In genomic region chr11:57368106-57368826, GRCh38 we compare ENCODE assay signal across 27 cellular contexts. TPM values are rescaled to one million over a fixed set of nuclear protein-coding genes. Genes with fewer than 3 reads are reported as not detected.
A peak's percentile ranks its signal among the peaks of the same experiment; 100 is the strongest.
DNase-seq lines count a peak whose midpoint lies in the region; ATAC-seq, FAIRE-seq and TF ChIP-seq lines count a peak whose summit lies in the region.
"Had no signal": no experiment of that assay in that cellular context is flagged by ENCODE, and none has a peak within 500 bp of the region (broad histone marks: within the 10 kb centered on the region; RNA-seq: fewer than 3 reads in every experiment).

No MANE protein-coding gene starts in this region.

- H3K36me3 Mint-ChIP-seq in stimulated activated naive B cell treated with anti-CD40 and anti-IgM and Interleukin-4, amounts not matched to agents 10 μg/mL and 1 μg/mL and 100 μg/mL, for 72 hours: no peaks in the 10 kb centered on the region
- H3K36me3 Mint-ChIP-seq in activated T-cell treated with anti-CD3 and anti-CD28 coated beads, Interleukin-2, amount 50 U/mL, for 4 hours (ENCODE audit: insufficient read depth): no peaks in the 10 kb centered on the region
- H3K36me3 Mint-ChIP-seq in T-cell: no peaks in the 10 kb centered on the region
- H3K36me3 Mint-ChIP-seq: activated naive CD8-positive, alpha-beta T cell treated with anti-CD3 and anti-CD28 coated beads, Interleukin-2, amount 10 ng/mL, durations not matched to agents 7 days and 5 days; IgD-negative memory B cell had no signal

- peaks cover 5 to 7% of the 10 kb centered on the region in 2 donors for H3K4me1 Mint-ChIP-seq in stimulated activated naive B cell treated with anti-CD40 and anti-IgM and Interleukin-4, amounts not matched to agents 10 μg/mL and 1 μg/mL and 100 μg/mL, for 72 hours
- H3K4me1 Mint-ChIP-seq in activated T-cell treated with anti-CD3 and anti-CD28 coated beads, Interleukin-2, amount 50 U/mL, for 4 hours (ENCODE audit: low read depth): no peaks in the 10 kb centered on the region
- H3K4me1 Mint-ChIP-seq in T-cell: no peaks in the 10 kb centered on the region
- H3K4me1 Mint-ChIP-seq: activated B cell treated with CpG ODN at 0.5 μM for 24 hours; activated naive CD8-positive, alpha-beta T cell treated with anti-CD3 and anti-CD28 coated beads, Interleukin-2, amount 10 ng/mL, durations not matched to agents 7 days and 5 days; IgD-negative memory B cell had no signal

- no peak overlapping the region for H3K4me3 Mint-ChIP-seq in stimulated activated naive B cell treated with anti-CD40 and anti-IgM and Interleukin-4, amounts not matched to agents 10 μg/mL and 1 μg/mL and 100 μg/mL, for 72 hours
- no peak overlapping the region for H3K4me3 Mint-ChIP-seq in activated T-cell treated with anti-CD3 and anti-CD28 coated beads, Interleukin-2, amount 50 U/mL, for 4 hours
- no peak overlapping the region for H3K4me3 Mint-ChIP-seq in T-cell
- H3K4me3 Mint-ChIP-seq: activated B cell treated with CpG ODN at 0.5 μM for 24 hours; activated naive CD8-positive, alpha-beta T cell treated with anti-CD3 and anti-CD28 coated beads, Interleukin-2, amount 10 ng/mL, durations not matched to agents 7 days and 5 days; activated T-helper 1 cell treated with anti-CD3 and anti-CD28 coated beads, Interleukin-12 subunit alpha, Interleukin-12 subunit beta, Interleukin-2, Interleukin-4 antibody, amounts not matched to agents 30 ng/mL and 10 ng/mL and 1 ng/mL, durations not matched to agents 14 hours and 24 hours and 36 hours; IgD-negative memory B cell had no signal

- ATAC-seq in stimulated activated naive B cell treated with anti-CD40 and anti-IgM and Interleukin-4, amounts not matched to agents 10 μg/mL and 1 μg/mL and 100 μg/mL, for 72 hours (replicated peaks): peak; percentile 31 to 43
- ATAC-seq in activated T-cell treated with anti-CD3 and anti-CD28 coated beads, Interleukin-2, amount 50 U/mL, for 4 hours: no peak
- no peak for ATAC-seq in T-cell (replicated peaks in 1 of 4)
- ATAC-seq: A549; body of pancreas; left colon; sciatic nerve; stimulated activated naive CD8-positive, alpha-beta T cell treated with anti-CD3 and anti-CD28 coated beads, Interleukin-15, Interleukin-2, amounts not matched to agents 100 U/mL and 50 U/mL, for 24 hours had no signal

- TF ChIP-seq CTCF in bronchial epithelial cell (IDR thresholded peaks at IDR 0.05; ENCODE audit: insufficient read depth, low read length, severe bottlenecking): no peak

- no peak overlapping the region for H3K4me3 ChIP-seq in bronchial epithelial cell (ENCODE audit: low read depth, low read length)
- H3K4me3 ChIP-seq: A549; BLaER1 treated with 17β-estradiol and CSF1 and Interleukin-3, amounts not matched to agents 10 nM and 100 nM; body of pancreas; coronary artery; GM23248; SJCRH30; transverse colon had no signal

- POLR2A ChIA-PET in T-cell (lab: Charles Lee): no interaction called here

- no peak for FAIRE-seq in bronchial epithelial cell (lab: Jason Lieb, UNC)
- FAIRE-seq: A549, endothelial cell of umbilical vein, frontal cortex had no signal

- CTCF ChIA-PET in T-cell (lab: Charles Lee): no interaction called here

- no peaks in the 10 kb centered on the region for H3K27me3 ChIP-seq in bronchial epithelial cell (ENCODE audit: control insufficient read depth, insufficient read depth, low read length)
- H3K27me3 ChIP-seq: BLaER1 treated with 17β-estradiol and CSF1 and Interleukin-3, amounts not matched to agents 10 nM and 100 nM; body of pancreas; transverse colon had no signal

- no peak overlapping the region for H3K27ac Mint-ChIP-seq in stimulated activated naive B cell treated with anti-CD40 and anti-IgM and Interleukin-4, amounts not matched to agents 10 μg/mL and 1 μg/mL and 100 μg/mL, for 72 hours
- H3K27ac Mint-ChIP-seq in T-cell: no peak overlapping the region
- H3K27ac Mint-ChIP-seq: activated B cell treated with CpG ODN at 0.5 μM for 24 hours; activated naive CD8-positive, alpha-beta T cell treated with anti-CD3 and anti-CD28 coated beads, Interleukin-2, amount 10 ng/mL, durations not matched to agents 7 days and 5 days; activated T-helper 1 cell treated with anti-CD3 and anti-CD28 coated beads, Interleukin-12 subunit alpha, Interleukin-12 subunit beta, Interleukin-2, Interleukin-4 antibody, amounts not matched to agents 30 ng/mL and 10 ng/mL and 1 ng/mL, durations not matched to agents 14 hours and 24 hours and 36 hours had no signal

- H3K27me3 Mint-ChIP-seq in stimulated activated naive B cell treated with anti-CD40 and anti-IgM and Interleukin-4, amounts not matched to agents 10 μg/mL and 1 μg/mL and 100 μg/mL, for 72 hours: peaks cover 0 to 21% of the 10 kb centered on the region in 2 donors
- peaks cover 9% of the 10 kb centered on the region for H3K27me3 Mint-ChIP-seq in activated T-cell treated with anti-CD3 and anti-CD28 coated beads, Interleukin-2, amount 50 U/mL, for 4 hours (ENCODE audit: low read depth)
- H3K27me3 Mint-ChIP-seq in T-cell: peaks cover 1 to 5% of the 10 kb centered on the region in 2 donors

- no peaks in the 10 kb centered on the region for H3K36me3 ChIP-seq in bronchial epithelial cell (ENCODE audit: control insufficient read depth, insufficient read depth, low read length)
- H3K36me3 ChIP-seq: BLaER1 treated with 17β-estradiol and CSF1 and Interleukin-3, amounts not matched to agents 10 nM and 100 nM; SJCRH30; transverse colon had no signal

- H3K9me3 Mint-ChIP-seq in stimulated activated naive B cell treated with anti-CD40 and anti-IgM and Interleukin-4, amounts not matched to agents 10 μg/mL and 1 μg/mL and 100 μg/mL, for 72 hours: no peaks in the 10 kb centered on the region
- peaks cover under 1% of the 10 kb centered on the region for H3K9me3 Mint-ChIP-seq in activated T-cell treated with anti-CD3 and anti-CD28 coated beads, Interleukin-2, amount 50 U/mL, for 4 hours
- no peaks in the 10 kb centered on the region for H3K9me3 Mint-ChIP-seq in T-cell
- H3K9me3 Mint-ChIP-seq: activated B cell treated with CpG ODN at 0.5 μM for 24 hours; activated naive CD8-positive, alpha-beta T cell treated with anti-CD3 and anti-CD28 coated beads, Interleukin-2, amount 10 ng/mL, durations not matched to agents 7 days and 5 days; activated T-helper 1 cell treated with anti-CD3 and anti-CD28 coated beads, Interleukin-12 subunit alpha, Interleukin-12 subunit beta, Interleukin-2, Interleukin-4 antibody, amounts not matched to agents 30 ng/mL and 10 ng/mL and 1 ng/mL, durations not matched to agents 14 hours and 24 hours and 36 hours; IgD-negative memory B cell had no signal

- DNase-seq in NCI-H2171 treated with DMSO at 0.1 percent for 48 hours (lab: John Stamatoyannopoulos, UW) (peak; percentile 63), NCI-H2171 (lab: John Stamatoyannopoulos, UW) (no peak), NCI-H2196 treated with DMSO at 0.1 percent for 48 hours (lab: John Stamatoyannopoulos, UW; ENCODE audit: unreplicated experiment) (peak; percentile 16), bronchial epithelial cell (ENCODE audit: low read depth) (peak; percentile 82), T-cell (no peak)
- DNase-seq in stimulated activated naive B cell treated with anti-CD40 and anti-IgM and Interleukin-4, amounts not matched to agents 10 μg/mL and 1 μg/mL and 100 μg/mL, for 72 hours: no peak
- DNase-seq in activated T-cell treated with anti-CD3 and anti-CD28 coated beads, Interleukin-2, amount 50 U/mL, for 4 hours: no peak
- no peak for DNase-seq in central memory CD4-positive, alpha-beta T cell
- DNase-seq: activated B cell treated with CpG ODN at 0.5 μM for 24 hours; activated naive CD8-positive, alpha-beta T cell treated with anti-CD3 and anti-CD28 coated beads, Interleukin-2, amount 10 ng/mL, durations not matched to agents 7 days and 5 days; DMS 273 treated with DMSO at 0.1 percent for 48 hours; GM23248; left colon; SJCRH30; stimulated activated naive CD8-positive, alpha-beta T cell treated with anti-CD3 and anti-CD28 coated beads, Interleukin-15, Interleukin-2, amounts not matched to agents 100 U/mL and 50 U/mL, for 24 hours; T-helper 2 cell; transverse colon had no signal

RNA-seq across cellular contexts. Expression of gene PRG3, which starts 12.7 kb away (rescaled TPM):
- total RNA-seq in bronchial epithelial cell (not detected in 2 replicates), T-cell (not detected)
- total RNA-seq in activated T-cell treated with anti-CD3 and anti-CD28 coated beads, Interleukin-2, amount 50 U/mL, for 4 hours: not detected
- total RNA-seq: activated B cell treated with CpG ODN at 0.5 μM for 24 hours; activated naive CD8-positive, alpha-beta T cell treated with anti-CD3 and anti-CD28 coated beads, Interleukin-2, amount 10 ng/mL, durations not matched to agents 7 days and 5 days; activated T-helper 1 cell treated with anti-CD3 and anti-CD28 coated beads, Interleukin-12 subunit alpha, Interleukin-12 subunit beta, Interleukin-2, Interleukin-4 antibody, amounts not matched to agents 30 ng/mL and 10 ng/mL and 1 ng/mL, durations not matched to agents 14 hours and 24 hours and 36 hours; body of pancreas; endothelial cell of umbilical vein; frontal cortex; GM23248; left colon; osteoblast; sciatic nerve; SJCRH30; transverse colon had no signal

RNA-seq across cellular contexts. Expression of gene PRG2, which starts 22.2 kb away (rescaled TPM):
- total RNA-seq in bronchial epithelial cell: under 0.01 TPM in 1 of 2 replicates, not detected in the other
- total RNA-seq in activated T-cell treated with anti-CD3 and anti-CD28 coated beads, Interleukin-2, amount 50 U/mL, for 4 hours: 1 to 10 TPM; 1.8 to 2.7 (median 2.5) TPM
- under 1 TPM in 4 of 5 donors, not detected in 1; 0.33 to 0.72 (median 0.39) TPM for total RNA-seq in T-cell
- total RNA-seq: activated T-helper 1 cell treated with anti-CD3 and anti-CD28 coated beads, Interleukin-12 subunit alpha, Interleukin-12 subunit beta, Interleukin-2, Interleukin-4 antibody, amounts not matched to agents 30 ng/mL and 10 ng/mL and 1 ng/mL, durations not matched to agents 14 hours and 24 hours and 36 hours; body of pancreas; frontal cortex; osteoblast; sciatic nerve; SJCRH30; transverse colon had no signal

RNA-seq across cellular contexts. Expression of gene P2RX3, which starts 30.1 kb away (rescaled TPM):
- total RNA-seq in bronchial epithelial cell (not detected in 2 replicates), T-cell (not detected)
- total RNA-seq in activated T-cell treated with anti-CD3 and anti-CD28 coated beads, Interleukin-2, amount 50 U/mL, for 4 hours: not detected
- total RNA-seq: activated B cell treated with CpG ODN at 0.5 μM for 24 hours; activated naive CD8-positive, alpha-beta T cell treated with anti-CD3 and anti-CD28 coated beads, Interleukin-2, amount 10 ng/mL, durations not matched to agents 7 days and 5 days; activated T-helper 1 cell treated with anti-CD3 and anti-CD28 coated beads, Interleukin-12 subunit alpha, Interleukin-12 subunit beta, Interleukin-2, Interleukin-4 antibody, amounts not matched to agents 30 ng/mL and 10 ng/mL and 1 ng/mL, durations not matched to agents 14 hours and 24 hours and 36 hours; body of pancreas; endothelial cell of umbilical vein; frontal cortex; GM23248; left colon; osteoblast; sciatic nerve; SJCRH30; transverse colon had no signal

RNA-seq across cellular contexts. Expression of gene SSRP1, which starts 32.6 kb away (rescaled TPM):
- 96.6 and 100 TPM in 2 replicates for total RNA-seq in bronchial epithelial cell
- 100 to 1,000 TPM; 287 to 317 (median 302) TPM for total RNA-seq in activated T-cell treated with anti-CD3 and anti-CD28 coated beads, Interleukin-2, amount 50 U/mL, for 4 hours
- 10 to 100 TPM; 50.2 to 78.1 (median 75.7) TPM for total RNA-seq in T-cell

RNA-seq across cellular contexts. Expression of gene TNKS1BP1, which starts 43.5 kb away (rescaled TPM):
- 67.9 and 160 TPM in 2 replicates for total RNA-seq in bronchial epithelial cell
- 10 to 100 TPM; 27.2 to 34.3 (median 30.7) TPM for total RNA-seq in activated T-cell treated with anti-CD3 and anti-CD28 coated beads, Interleukin-2, amount 50 U/mL, for 4 hours
- 10 to 100 TPM; 13.9 to 22.9 (median 18.9) TPM for total RNA-seq in T-cell

Comparison
In these comparisons a context has a peak if more than half of its experiments do, and no peak if none do; other contexts are left out.
1. DNase-seq: peak in NCI-H2171 treated with DMSO at 0.1 percent for 48 hours (single experiment), NCI-H2196 treated with DMSO at 0.1 percent for 48 hours (single experiment) and bronchial epithelial cell (single experiment); none in NCI-H2171 (single experiment), stimulated activated naive B cell treated with anti-CD40 and anti-IgM and Interleukin-4, amounts not matched to agents 10 μg/mL and 1 μg/mL and 100 μg/mL, for 72 hours (single experiment), activated T-cell treated with anti-CD3 and anti-CD28 coated beads, Interleukin-2, amount 50 U/mL, for 4 hours (single experiment), central memory CD4-positive, alpha-beta T cell (single experiment) and T-cell (0 of 34).
2. ATAC-seq: peak in stimulated activated naive B cell treated with anti-CD40 and anti-IgM and Interleukin-4, amounts not matched to agents 10 μg/mL and 1 μg/mL and 100 μg/mL, for 72 hours (2 of 2); none in activated T-cell treated with anti-CD3 and anti-CD28 coated beads, Interleukin-2, amount 50 U/mL, for 4 hours (0 of 2) and T-cell (0 of 4).